In genomic region chr1:9300623-9301022, GRCh38 we compare ENCODE assay signal across 1 cellular context.
TF ChIP-seq lines count a peak whose summit lies in the region.

No MANE protein-coding gene starts in this region.

TF ChIP-seq in HepG2, 621 proteins besides CTCF, POLR2A, EP300 and RAD21:
- no peak for TF ChIP-seq STAT6 (CRISPR knock-in tag; IDR thresholded peaks at IDR 0.05; ENCODE audit: borderline replicate concordance)
- no peak for TF ChIP-seq TP53 (CRISPR knock-in tag; conservative IDR thresholded peaks at IDR 0.05)
- TF ChIP-seq ZNF564 (CRISPR knock-in tag; IDR thresholded peaks at IDR 0.05) = no peak
- no peak for TF ChIP-seq CSRNP2 (CRISPR knock-in tag; conservative IDR thresholded peaks at IDR 0.05; ENCODE audit: low read depth)
